Comparison of ENCODE assay signal across 15 cellular contexts in genomic region chr2:23208339-23208738, GRCh38.
DNase-seq lines count a peak whose midpoint lies in the region; ATAC-seq and TF ChIP-seq lines count a peak whose summit lies in the region.
"Had no signal": no experiment of that assay in that cellular context is flagged by ENCODE, and none has a peak within 500 bp of the region (broad histone marks: within the 10 kb centered on the region; RNA-seq: fewer than 3 reads in every experiment).

No MANE protein-coding gene starts in this region.

- WGBS in hepatocyte (ENCODE audit: low lambda C conversion rate, missing lambda C conversion rate), result 33% methylated on average over 2 of the region's 2 CpGs

- ATAC-seq in mucosa of descending colon, result peak; percentile 83
- ATAC-seq in HG02759 (IDR thresholded peaks at IDR 0.05; ENCODE audit: unreplicated experiment), result no peak
- ATAC-seq: Right ventricle myocardium inferior had no signal

- peak overlapping the region; percentile 26 for H3K4me2 ChIP-seq in hepatocyte

- H3K9me3 ChIP-seq in hepatocyte (ENCODE audit: low read depth), result no peaks in the 10 kb centered on the region
- H3K9me3 ChIP-seq in mucosa of descending colon, result no peaks in the 10 kb centered on the region

- H3K36me3 ChIP-seq in hepatocyte (replicated peaks; ENCODE audit: insufficient read depth, low read depth) (no peaks in the 10 kb centered on the region), mucosa of descending colon (ENCODE audit: low read depth) (no peaks in the 10 kb centered on the region)

- peaks cover 7% of the 10 kb centered on the region for H3K27me3 Mint-ChIP-seq in activated CD4-positive, alpha-beta T cell treated with anti-CD3 and anti-CD28 coated beads, Interleukin-2, amount 10 ng/mL, durations not matched to agents 7 days and 5 days

- no peak overlapping the region for H3K4me3 ChIP-seq in hepatocyte
- no peak overlapping the region for H3K4me3 ChIP-seq in mucosa of descending colon

- H3K79me2 ChIP-seq in hepatocyte, result no peaks in the 10 kb centered on the region

- no peak overlapping the region for H3K4me3 Mint-ChIP-seq in activated CD4-positive, alpha-beta T cell treated with anti-CD3 and anti-CD28 coated beads, Interleukin-2, amount 10 ng/mL, durations not matched to agents 7 days and 5 days
- H3K4me3 Mint-ChIP-seq: B cell had no signal

- no peak for TF ChIP-seq CTCF in hepatocyte (IDR thresholded peaks at IDR 0.05; ENCODE audit: poor library complexity)
- TF ChIP-seq CTCF in mucosa of descending colon (IDR thresholded peaks at IDR 0.05), result no peak

- H3K36me3 Mint-ChIP-seq in activated CD4-positive, alpha-beta T cell treated with anti-CD3 and anti-CD28 coated beads, Interleukin-2, amount 10 ng/mL, durations not matched to agents 7 days and 5 days (ENCODE audit: low read depth), result no peaks in the 10 kb centered on the region

- H3K9me2 ChIP-seq in hepatocyte (replicated peaks; ENCODE audit: insufficient read depth), result no peaks in the 10 kb centered on the region

- POLR2A ChIA-PET in activated CD4-positive, alpha-beta T cell treated with anti-CD3 and anti-CD28 coated beads, Interleukin-2, amount 10 ng/mL, durations not matched to agents 7 days and 5 days (lab: Charles Lee), result no interaction called here

- no peak overlapping the region for H2AFZ ChIP-seq in hepatocyte

- no peaks in the 10 kb centered on the region for H4K20me1 ChIP-seq in hepatocyte (ENCODE audit: insufficient read depth, poor library complexity, severe bottlenecking)

- H3K27ac Mint-ChIP-seq in activated CD4-positive, alpha-beta T cell treated with anti-CD3 and anti-CD28 coated beads, Interleukin-2, amount 10 ng/mL, durations not matched to agents 7 days and 5 days, result no peak overlapping the region
- H3K27ac Mint-ChIP-seq: B cell had no signal

- DNase-seq in NCI-H2227 treated with DMSO at 0.1 percent for 48 hours (lab: John Stamatoyannopoulos, UW) (peak; percentile 37), hepatocyte (ENCODE audit: low spot score) (peak; percentile 45), mucosa of descending colon (peak in 1 of 3 donors; percentile 24), A172 (ENCODE audit: low spot score) (no peak)
- no peak for DNase-seq in activated naive CD4-positive, alpha-beta T cell (lab: John Stamatoyannopoulos, UW)
- no peak for DNase-seq in activated CD4-positive, alpha-beta T cell treated with anti-CD3 and anti-CD28 coated beads, Interleukin-2, amount 10 ng/mL, durations not matched to agents 7 days and 5 days
- DNase-seq: DMS79 treated with DMSO at 0.1 percent for 48 hours, KG1, NCI-H1105 treated with DMSO at 0.1 percent for 48 hours, NCI-H187 treated with DMSO at 0.1 percent for 48 hours, NCI-H345, NCI-H526 had no signal

- no peaks in the 10 kb centered on the region for H3K4me1 Mint-ChIP-seq in activated CD4-positive, alpha-beta T cell treated with anti-CD3 and anti-CD28 coated beads, Interleukin-2, amount 10 ng/mL, durations not matched to agents 7 days and 5 days
- H3K4me1 Mint-ChIP-seq: B cell had no signal

- intact Hi-C loops in mucosa of descending colon (cut with DNase I, micrococcal nuclease), result no loop called here

- no peaks in the 10 kb centered on the region for H3K9me3 Mint-ChIP-seq in activated CD4-positive, alpha-beta T cell treated with anti-CD3 and anti-CD28 coated beads, Interleukin-2, amount 10 ng/mL, durations not matched to agents 7 days and 5 days

- no peaks in the 10 kb centered on the region for H3K27me3 ChIP-seq in hepatocyte

- peaks cover 10% of the 10 kb centered on the region for H3K4me1 ChIP-seq in hepatocyte (ENCODE audit: insufficient read depth)
- H3K4me1 ChIP-seq in mucosa of descending colon (ENCODE audit: low read depth), result peaks cover 18% of the 10 kb centered on the region

- CTCF ChIA-PET in activated CD4-positive, alpha-beta T cell treated with anti-CD3 and anti-CD28 coated beads, Interleukin-2, amount 10 ng/mL, durations not matched to agents 7 days and 5 days (lab: Charles Lee), result no interaction called here

- peak overlapping the region; percentile 81 for H3K27ac ChIP-seq in hepatocyte

Comparison
In these comparisons a context has a peak if more than half of its experiments do, and no peak if none do; other contexts are left out.
1. DNase-seq: peak in NCI-H2227 treated with DMSO at 0.1 percent for 48 hours (single experiment) and hepatocyte (single experiment); none in activated naive CD4-positive, alpha-beta T cell (0 of 4), activated CD4-positive, alpha-beta T cell treated with anti-CD3 and anti-CD28 coated beads, Interleukin-2, amount 10 ng/mL, durations not matched to agents 7 days and 5 days (single experiment) and A172 (single experiment).